In genomic region chr22:24995649-24996180, GRCh38 we compare ENCODE assay signal across 1 cellular context.
TF ChIP-seq lines count a peak whose summit lies in the region.

No MANE protein-coding gene starts in this region.

TF ChIP-seq in A549, 52 proteins besides CTCF, POLR2A, EP300 and RAD21:
- TF ChIP-seq USF2 (IDR thresholded peaks at IDR 0.05) = no peak
- TF ChIP-seq REST (IDR thresholded peaks at IDR 0.05) = no peak
- peak; percentile 62; the same call in 1 of the 2 replicates for TF ChIP-seq KDM1A (IDR thresholded peaks at IDR 0.05; ENCODE audit: low read depth)
- TF ChIP-seq ZFP36 (IDR thresholded peaks at IDR 0.05; ENCODE audit: borderline replicate concordance, partially characterized antibody) = peak; percentile 41
